ENCODE assay signal across 22 cellular contexts in genomic region chr10:48568131-48568530, GRCh38. TPM values are rescaled to one million over a fixed set of nuclear protein-coding genes. Genes with fewer than 3 reads are reported as not detected.
A peak's percentile ranks its signal among the peaks of the same experiment; 100 is the strongest.
DNase-seq lines count a peak whose midpoint lies in the region; TF ChIP-seq lines count a peak whose summit lies in the region.
"Had no signal": no experiment of that assay in that cellular context is flagged by ENCODE, and none has a peak within 500 bp of the region (broad histone marks: within the 10 kb centered on the region; RNA-seq: fewer than 3 reads in every experiment).

No MANE protein-coding gene starts in this region.

- H3K36me3 ChIP-seq in endodermal cell (ENCODE audit: control insufficient read depth, insufficient read depth, low read length): no peaks in the 10 kb centered on the region
- H3K36me3 ChIP-seq: HAP-1 had no signal

- peaks cover 55% of the 10 kb centered on the region for H3K36me3 Mint-ChIP-seq in HFFc6 (ENCODE audit: low read depth)
- H3K36me3 Mint-ChIP-seq in endodermal cell (ENCODE audit: low read depth): no peaks in the 10 kb centered on the region
- no peaks in the 10 kb centered on the region for H3K36me3 Mint-ChIP-seq in activated naive CD4-positive, alpha-beta T cell treated with anti-CD3 and anti-CD28 coated beads for 36 hours (ENCODE audit: low read depth)
- H3K36me3 Mint-ChIP-seq: CD4-positive, alpha-beta memory T cell had no signal

- WGBS in endodermal cell (ENCODE audit: insufficient coverage in 1 of 2, insufficient read length in 1 of 2), 2 experiments: 89% methylated on average over 4 of the region's 4 CpGs

- H3K27me3 Mint-ChIP-seq in HFFc6 (ENCODE audit: insufficient read depth) (no peaks in the 10 kb centered on the region; the same call in 1 of the 2 replicates), endodermal cell (ENCODE audit: insufficient read depth) (peaks cover 7% of the 10 kb centered on the region)
- H3K27me3 Mint-ChIP-seq in activated naive CD4-positive, alpha-beta T cell treated with anti-CD3 and anti-CD28 coated beads for 36 hours (ENCODE audit: low read depth): peaks cover 2% of the 10 kb centered on the region
- H3K27me3 Mint-ChIP-seq: CD4-positive, alpha-beta memory T cell had no signal

- TF ChIP-seq CTCF in HFFc6 (IDR thresholded peaks at IDR 0.05) (no peak), endodermal cell (conservative IDR thresholded peaks at IDR 0.05) (no peak)

- H3K4me1 Mint-ChIP-seq in HFFc6 (ENCODE audit: low read depth) (peaks cover 49% of the 10 kb centered on the region), endodermal cell (peaks cover 2% of the 10 kb centered on the region)
- H3K4me1 Mint-ChIP-seq in activated naive CD4-positive, alpha-beta T cell treated with anti-CD3 and anti-CD28 coated beads for 36 hours (ENCODE audit: low read depth): no peaks in the 10 kb centered on the region
- H3K4me1 Mint-ChIP-seq: CD4-positive, alpha-beta memory T cell; GM23338 had no signal

- H3K27ac ChIP-seq in endodermal cell (ENCODE audit: low read depth, low read length): no peak overlapping the region
- H3K27ac ChIP-seq: 22Rv1, A549 had no signal

- peak overlapping the region; percentile 20; the same call in 1 of the 2 replicates for H3K27ac Mint-ChIP-seq in HFFc6
- H3K27ac Mint-ChIP-seq in endodermal cell: no peak overlapping the region
- no peak overlapping the region for H3K27ac Mint-ChIP-seq in activated naive CD4-positive, alpha-beta T cell treated with anti-CD3 and anti-CD28 coated beads for 36 hours
- H3K27ac Mint-ChIP-seq: CD4-positive, alpha-beta memory T cell; GM23338 had no signal

- CTCF ChIA-PET in activated naive CD4-positive, alpha-beta T cell treated with anti-CD3 and anti-CD28 coated beads for 36 hours (lab: Charles Lee): no interaction called here

- H3K4me3 ChIP-seq in endodermal cell (ENCODE audit: low read length): no peak overlapping the region
- H3K4me3 ChIP-seq: A549, GM12878, GM23338, HAP-1 had no signal

- H3K9ac ChIP-seq in endodermal cell (ENCODE audit: extremely low read depth, low read length, poor library complexity, severe bottlenecking): no peak overlapping the region

- H3K9me3 Mint-ChIP-seq in HFFc6: no peaks in the 10 kb centered on the region
- H3K9me3 Mint-ChIP-seq in endodermal cell: no peaks in the 10 kb centered on the region
- H3K9me3 Mint-ChIP-seq in activated naive CD4-positive, alpha-beta T cell treated with anti-CD3 and anti-CD28 coated beads for 36 hours: no peaks in the 10 kb centered on the region
- H3K9me3 Mint-ChIP-seq: CD4-positive, alpha-beta memory T cell; GM23338 had no signal

- no peaks in the 10 kb centered on the region for H3K9me3 ChIP-seq in endodermal cell (ENCODE audit: control insufficient read depth, low read length)
- H3K9me3 ChIP-seq: A549, Caco-2, HAP-1 had no signal

- DNase-seq in activated CD8-positive, alpha-beta memory T cell treated with anti-CD3 and anti-CD28 coated beads, Interleukin-2, amount 50 U/mL, for 48 hours: peak; percentile 25
- no peak for DNase-seq in activated CD8-positive, alpha-beta memory T cell treated with anti-CD3 and anti-CD28 coated beads for 24 hours
- DNase-seq in HFFc6 (no peak), endodermal cell (peak; percentile 28), ureter (ENCODE audit: low spot score) (peak; percentile 12), mesenteric fat pad (ENCODE audit: low spot score) (no peak), DMS53 (lab: John Stamatoyannopoulos, UW) (no peak)
- DNase-seq in activated naive CD4-positive, alpha-beta T cell treated with anti-CD3 and anti-CD28 coated beads for 36 hours: no peak
- DNase-seq: ACHN; AML-193; C1 segment of cervical spinal cord; Caco-2; CD4-positive, alpha-beta memory T cell; DMS153; DMS79; EL; GDM1 had no signal

- no peaks in the 10 kb centered on the region for H3K27me3 ChIP-seq in endodermal cell (ENCODE audit: control insufficient read depth, insufficient read depth, low read length, poor library complexity, severe bottlenecking)

- intact Hi-C loops in activated naive CD4-positive, alpha-beta T cell treated with anti-CD3 and anti-CD28 coated beads for 36 hours (cut with micrococcal nuclease): no loop called here

- H3K4me3 Mint-ChIP-seq in HFFc6 (no peak overlapping the region), endodermal cell (no peak overlapping the region)
- no peak overlapping the region for H3K4me3 Mint-ChIP-seq in activated naive CD4-positive, alpha-beta T cell treated with anti-CD3 and anti-CD28 coated beads for 36 hours
- H3K4me3 Mint-ChIP-seq: CD4-positive, alpha-beta memory T cell; GM23338 had no signal

- H3K4me1 ChIP-seq in endodermal cell (ENCODE audit: control insufficient read depth, insufficient read depth, low read length): no peaks in the 10 kb centered on the region
- H3K4me1 ChIP-seq: A549, Caco-2, HAP-1 had no signal

RNA-seq across cellular contexts. Expression of gene ARHGAP22, which starts 36.7 kb away (rescaled TPM):
- 100 to 1,000 TPM in 1 of 6 experiments, 10 to 100 TPM in 5; 74.3 to 117 (median 95.7) TPM for total RNA-seq in HFFc6 (2021; fragmentation: NEBNext Ultra II Directional; extraction: Animal tissue kit (Norgen Biotek cat#: 25700))
- 10 to 100 TPM; 10.3 to 14.1 TPM for total RNA-seq in endodermal cell
- 1.8 TPM for polyA plus RNA-seq in endodermal cell (2013, experiment 1 of 2)
- polyA plus RNA-seq in endodermal cell (2013, experiment 2 of 2): 1.3 TPM
- 4.6 TPM for total RNA-seq in ureter
- total RNA-seq in mesenteric fat pad: 8.8 TPM
- not detected for total RNA-seq in activated naive CD4-positive, alpha-beta T cell treated with anti-CD3 and anti-CD28 coated beads for 36 hours
- polyA plus RNA-seq: CD4-positive, alpha-beta memory T cell had no signal

Comparison
In these comparisons a context has a peak if more than half of its experiments do, and no peak if none do; other contexts are left out.
1. DNase-seq: peak in activated CD8-positive, alpha-beta memory T cell treated with anti-CD3 and anti-CD28 coated beads, Interleukin-2, amount 50 U/mL, for 48 hours (single experiment), endodermal cell (single experiment) and ureter (single experiment); none in activated CD8-positive, alpha-beta memory T cell treated with anti-CD3 and anti-CD28 coated beads for 24 hours (single experiment), HFFc6 (single experiment), mesenteric fat pad (single experiment), activated naive CD4-positive, alpha-beta T cell treated with anti-CD3 and anti-CD28 coated beads for 36 hours (single experiment) and DMS53 (single experiment).